In the genomic region with DNA sequence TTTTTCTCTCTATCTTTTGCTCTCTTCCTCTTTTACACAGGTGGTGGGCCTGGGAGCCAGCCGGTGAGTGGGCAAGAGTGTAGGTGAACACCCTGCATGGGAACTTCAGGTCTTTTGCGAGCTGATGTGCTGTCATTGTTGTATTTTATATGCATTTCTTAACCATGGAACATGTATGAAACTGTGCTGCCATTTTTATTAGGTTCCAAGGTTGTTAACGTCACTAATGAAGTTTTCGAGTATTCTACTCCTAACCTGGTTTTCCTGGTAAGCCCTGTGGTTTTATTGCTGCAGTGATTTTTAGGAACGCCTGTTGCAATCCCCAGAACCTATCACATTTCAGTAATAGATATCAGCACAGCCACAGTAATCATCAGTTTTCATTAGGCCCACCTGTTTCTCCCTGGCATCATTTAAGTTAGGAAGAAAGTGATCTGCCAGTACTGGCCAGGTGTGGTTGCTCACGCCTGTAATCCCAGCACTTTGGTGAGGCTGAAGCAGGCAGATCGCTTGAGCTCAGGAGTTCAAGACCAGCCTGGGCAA, we compare ENCODE assay signal across 25 cellular contexts.
"Had no signal": no experiment of that assay in that cellular context is flagged by ENCODE, and none has a peak within 500 bp of the region (broad histone marks: within the 10 kb centered on the region; RNA-seq: fewer than 3 reads in every experiment).

No MANE protein-coding gene starts in this region.

- ATAC-seq: activated CD4-positive, CD25-positive, alpha-beta regulatory T cell treated with anti-CD3 and anti-CD28 coated beads, Interleukin-2, amount 50 U/mL, for 24 hours; activated CD8-positive, alpha-beta T cell treated with anti-CD3 and anti-CD28 coated beads for 36 hours; activated T-cell treated with anti-CD3 and anti-CD28 coated beads, Interleukin-2, amount 50 U/mL, for 4 hours; activated T-helper 17 cell treated with anti-CD3 and anti-CD28 coated beads, Interleukin-2, amount 50 U/mL, for 72 hours; esophagus mucosa; T-helper 17 cell had no signal

- DNase-seq: activated B cell treated with CpG ODN at 0.5 μM for 24 hours; activated CD4-positive, alpha-beta T cell treated with anti-CD3 and anti-CD28 coated beads for 48 hours; activated CD4-positive, alpha-beta T cell treated with anti-CD3 and anti-CD28 coated beads, Interleukin-2, amount 50 U/mL, for 1 hour; activated CD4-positive, alpha-beta T cell treated with anti-CD3 and anti-CD28 coated beads, Interleukin-2, amount 50 U/mL, for 48 hours; activated CD8-positive, alpha-beta memory T cell treated with anti-CD3 and anti-CD28 coated beads for 24 hours; activated CD8-positive, alpha-beta T cell treated with anti-CD3 and anti-CD28 coated beads for 36 hours; activated effector memory CD4-positive, alpha-beta T cell treated with Interleukin-2 at 50 U/mL for 16 hours; activated gamma-delta T cell treated with Interleukin-2 at 50 U/mL for 16 hours; activated naive CD4-positive, alpha-beta T cell treated with anti-CD3 and anti-CD28 coated beads, Interleukin-2, amount 50 U/mL, for 16 hours; activated naive CD4-positive, alpha-beta T cell treated with Interleukin-2 at 50 U/mL for 16 hours; activated T-cell treated with anti-CD3 and anti-CD28 coated beads, Interleukin-2, amount 50 U/mL, for 4 hours; amniotic stem cell; anterior cingulate cortex; brain microvascular endothelial cell; dorsolateral prefrontal cortex; effector memory CD4-positive, alpha-beta T cell; endodermal cell; foreskin fibroblast; head of caudate nucleus; T-helper 17 cell; T1000; WERI-Rb-1 had no signal
